In the genomic region with DNA sequence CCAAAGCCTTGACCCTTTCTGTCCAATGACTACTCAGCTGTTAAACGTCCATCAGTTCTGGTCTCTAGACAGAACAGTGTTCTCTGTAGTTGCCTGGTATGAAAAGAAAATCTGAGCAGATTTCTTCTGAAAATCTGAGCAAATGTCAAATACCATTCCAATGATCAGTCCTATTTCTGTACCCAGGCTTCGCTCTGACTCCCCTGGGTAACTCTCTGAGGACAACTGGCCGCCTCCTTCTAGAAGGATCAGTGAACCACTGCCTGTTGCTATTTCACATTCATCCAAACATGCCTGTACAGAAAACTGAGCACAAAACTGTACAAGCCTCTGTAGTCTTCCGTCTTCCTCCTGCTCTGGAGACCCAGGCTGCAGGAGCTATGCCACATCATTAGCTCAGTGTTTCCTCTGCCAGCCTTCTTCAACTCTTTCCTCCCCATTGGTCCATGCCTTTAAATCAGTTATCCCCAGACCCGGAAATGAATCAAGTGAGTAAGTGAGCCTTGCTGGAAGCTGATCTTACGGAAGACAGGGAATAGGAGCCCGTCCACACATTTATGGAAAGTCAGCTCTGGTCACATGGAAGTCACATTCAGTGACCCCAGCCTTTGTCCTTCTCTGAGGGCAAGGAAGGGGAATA, we compare ENCODE assay signal across 20 cellular contexts.
DNase-seq lines count a peak whose midpoint lies in the region; ATAC-seq and TF ChIP-seq lines count a peak whose summit lies in the region.
"Had no signal": no experiment of that assay in that cellular context is flagged by ENCODE, and none has a peak within 500 bp of the region (broad histone marks: within the 10 kb centered on the region; RNA-seq: fewer than 3 reads in every experiment).

No MANE protein-coding gene starts in this region.

- no peak overlapping the region for H3K27ac Mint-ChIP-seq in CD14-positive monocyte
- no peak overlapping the region for H3K27ac Mint-ChIP-seq in naive thymus-derived CD8-positive, alpha-beta T cell
- no peak overlapping the region for H3K27ac Mint-ChIP-seq in CD8-positive, alpha-beta memory T cell
- H3K27ac Mint-ChIP-seq: activated CD4-positive, alpha-beta memory T cell treated with anti-CD3 and anti-CD28 coated beads for 36 hours; activated naive CD8-positive, alpha-beta T cell treated with anti-CD3 and anti-CD28 coated beads, Interleukin-2, amount 10 ng/mL, durations not matched to agents 7 days and 5 days; natural killer cell treated with Interleukin-12 subunit alpha and Interleukin-12 subunit beta and Interleukin-15 and Interleukin-18, amount 100 ng/mL, for 72 hours; progenitor cell of endocrine pancreas had no signal

- H3K36me3 ChIP-seq in gastroesophageal sphincter (peaks cover 0 to 45% of the 10 kb centered on the region in 2 donors), skeletal muscle satellite cell (ENCODE audit: insufficient read depth, low read length) (peaks cover 14% of the 10 kb centered on the region), Karpas-422 (ENCODE audit: insufficient read depth, low read length) (no peaks in the 10 kb centered on the region)
- no peaks in the 10 kb centered on the region for H3K36me3 ChIP-seq in CD8-positive, alpha-beta memory T cell (ENCODE audit: insufficient read depth, low read length)
- H3K36me3 ChIP-seq: MG63 had no signal

- TF ChIP-seq CTCF in AG10803 (conservative IDR thresholded peaks at IDR 0.05; ENCODE audit: low read length) (no peak), gastroesophageal sphincter (IDR thresholded peaks at IDR 0.05) (no peak), CD14-positive monocyte (IDR thresholded peaks at IDR 0.05) (no peak)

- peak overlapping the region; percentile 67 for H3K4me2 ChIP-seq in skeletal muscle satellite cell (ENCODE audit: low read length)
- H3K4me2 ChIP-seq in Karpas-422 (ENCODE audit: low read depth, low read length, poor library complexity, severe bottlenecking): no peak overlapping the region

- peaks cover 14 to 81% (median 25%) of the 10 kb centered on the region in 3 donors for H3K4me1 ChIP-seq in gastroesophageal sphincter
- peaks cover 20% of the 10 kb centered on the region for H3K4me1 ChIP-seq in skeletal muscle satellite cell (ENCODE audit: control insufficient read depth, insufficient read depth, low read length)
- H3K4me1 ChIP-seq in Karpas-422 (ENCODE audit: low read length): no peaks in the 10 kb centered on the region
- no peaks in the 10 kb centered on the region for H3K4me1 ChIP-seq in CD8-positive, alpha-beta memory T cell (ENCODE audit: insufficient read depth, low read length)

- H3K9ac ChIP-seq in skeletal muscle satellite cell (ENCODE audit: low read depth, low read length) (peak overlapping the region; percentile 50), Karpas-422 (ENCODE audit: low read length) (no peak overlapping the region)

- WGBS in gastroesophageal sphincter (ENCODE audit: low coverage in 1 of 2), 2 donors: 48 to 82% methylated on average over 3 to 4 of the region's 7 CpGs

- CTCF ChIA-PET in CD8-positive, alpha-beta memory T cell (lab: Charles Lee): interaction anchor here (2.7 kb wide), 1 partner anchor 10 kb away, joined by 7 read pairs; no protein-coding TSS in a partner anchor

- H3K9me2 ChIP-seq in Karpas-422 (replicated peaks; ENCODE audit: insufficient read depth, low read length): no peaks in the 10 kb centered on the region

- POLR2A ChIA-PET in naive thymus-derived CD8-positive, alpha-beta T cell (lab: Charles Lee): no interaction called here
- POLR2A ChIA-PET in CD8-positive, alpha-beta memory T cell (lab: Charles Lee): no interaction called here

- no peak overlapping the region for H2AFZ ChIP-seq in Karpas-422 (ENCODE audit: low read length)

- no peak for TF ChIP-seq EP300 in gastroesophageal sphincter (IDR thresholded peaks at IDR 0.05)

- peaks cover 5 to 9% (median 7%) of the 10 kb centered on the region in 3 donors for H3K27me3 Mint-ChIP-seq in CD14-positive monocyte (ENCODE audit: low read depth in 3 of 3)
- H3K27me3 Mint-ChIP-seq in naive thymus-derived CD8-positive, alpha-beta T cell: peaks cover 9 to 43% (median 13%) of the 10 kb centered on the region in 5 donors
- peaks cover 7 to 18% of the 10 kb centered on the region in 2 donors for H3K27me3 Mint-ChIP-seq in CD8-positive, alpha-beta memory T cell

- H4K20me1 ChIP-seq in Karpas-422 (ENCODE audit: insufficient read depth, low read depth, low read length): no peaks in the 10 kb centered on the region

- H3K4me3 ChIP-seq in AG10803 (ENCODE audit: low read length): no peak overlapping the region
- H3K4me3 ChIP-seq in gastroesophageal sphincter: no peak overlapping the region
- peak overlapping the region; percentile 7 for H3K4me3 ChIP-seq in skeletal muscle satellite cell (ENCODE audit: low read length)
- H3K4me3 ChIP-seq in Karpas-422 (ENCODE audit: low read length): no peak overlapping the region
- no peak overlapping the region for H3K4me3 ChIP-seq in CD8-positive, alpha-beta memory T cell (ENCODE audit: low read length)
- H3K4me3 ChIP-seq: MG63 had no signal

- no peak for ATAC-seq in gastroesophageal sphincter
- no peak for ATAC-seq in naive thymus-derived CD8-positive, alpha-beta T cell
- ATAC-seq: activated T-cell treated with anti-CD3 and anti-CD28 coated beads, Interleukin-2, amount 50 U/mL, for 4 hours; natural killer cell treated with Interleukin-12 subunit alpha and Interleukin-12 subunit beta and Interleukin-15 and Interleukin-18, amount 100 ng/mL, for 72 hours had no signal

- H3K4me3 Mint-ChIP-seq in CD14-positive monocyte: no peak overlapping the region
- H3K4me3 Mint-ChIP-seq in naive thymus-derived CD8-positive, alpha-beta T cell: no peak overlapping the region
- no peak overlapping the region for H3K4me3 Mint-ChIP-seq in CD8-positive, alpha-beta memory T cell
- H3K4me3 Mint-ChIP-seq: activated CD4-positive, alpha-beta memory T cell treated with anti-CD3 and anti-CD28 coated beads for 36 hours; activated naive CD8-positive, alpha-beta T cell treated with anti-CD3 and anti-CD28 coated beads, Interleukin-2, amount 10 ng/mL, durations not matched to agents 7 days and 5 days; activated T-cell treated with anti-CD3 and anti-CD28 coated beads, Interleukin-2, amount 50 U/mL, for 4 hours; natural killer cell treated with Interleukin-12 subunit alpha and Interleukin-12 subunit beta and Interleukin-15 and Interleukin-18, amount 100 ng/mL, for 72 hours had no signal

- H3K9me3 Mint-ChIP-seq in CD14-positive monocyte: peaks cover 0 to 2% (median 0%) of the 10 kb centered on the region in 7 donors
- H3K9me3 Mint-ChIP-seq in naive thymus-derived CD8-positive, alpha-beta T cell: no peaks in the 10 kb centered on the region
- peaks cover 0 to 2% (median 0%) of the 10 kb centered on the region in 5 donors for H3K9me3 Mint-ChIP-seq in CD8-positive, alpha-beta memory T cell
- H3K9me3 Mint-ChIP-seq: activated CD4-positive, alpha-beta memory T cell treated with anti-CD3 and anti-CD28 coated beads for 36 hours; activated naive CD8-positive, alpha-beta T cell treated with anti-CD3 and anti-CD28 coated beads, Interleukin-2, amount 10 ng/mL, durations not matched to agents 7 days and 5 days; activated T-cell treated with anti-CD3 and anti-CD28 coated beads, Interleukin-2, amount 50 U/mL, for 4 hours; natural killer cell treated with Interleukin-12 subunit alpha and Interleukin-12 subunit beta and Interleukin-15 and Interleukin-18, amount 100 ng/mL, for 72 hours had no signal

- no peak for TF ChIP-seq POLR2A in gastroesophageal sphincter (IDR thresholded peaks at IDR 0.05)

- H3K27ac ChIP-seq in gastroesophageal sphincter: peak overlapping the region in 3 of 4 donors; percentile 66 to 82 (median 66)
- H3K27ac ChIP-seq in Karpas-422 (ENCODE audit: low read length): no peak overlapping the region
- H3K27ac ChIP-seq in CD8-positive, alpha-beta memory T cell (ENCODE audit: low read depth, low read length): no peak overlapping the region

- H3K4me1 Mint-ChIP-seq in CD14-positive monocyte: no peaks in the 10 kb centered on the region
- no peaks in the 10 kb centered on the region for H3K4me1 Mint-ChIP-seq in naive thymus-derived CD8-positive, alpha-beta T cell
- no peaks in the 10 kb centered on the region for H3K4me1 Mint-ChIP-seq in CD8-positive, alpha-beta memory T cell
- H3K4me1 Mint-ChIP-seq: activated naive CD8-positive, alpha-beta T cell treated with anti-CD3 and anti-CD28 coated beads, Interleukin-2, amount 10 ng/mL, durations not matched to agents 7 days and 5 days had no signal

- H3K27me3 ChIP-seq in gastroesophageal sphincter (no peaks in the 10 kb centered on the region), skeletal muscle satellite cell (ENCODE audit: control insufficient read depth, insufficient read depth, low read length) (no peaks in the 10 kb centered on the region), Karpas-422 (ENCODE audit: low read length) (no peaks in the 10 kb centered on the region)
- no peaks in the 10 kb centered on the region for H3K27me3 ChIP-seq in CD8-positive, alpha-beta memory T cell (ENCODE audit: insufficient read depth, low read length, poor library complexity, severe bottlenecking)
- H3K27me3 ChIP-seq: MG63 had no signal

- no peaks in the 10 kb centered on the region for H3K36me3 Mint-ChIP-seq in CD14-positive monocyte
- H3K36me3 Mint-ChIP-seq in naive thymus-derived CD8-positive, alpha-beta T cell: no peaks in the 10 kb centered on the region
- no peaks in the 10 kb centered on the region for H3K36me3 Mint-ChIP-seq in CD8-positive, alpha-beta memory T cell
- H3K36me3 Mint-ChIP-seq: activated CD4-positive, alpha-beta memory T cell treated with anti-CD3 and anti-CD28 coated beads for 36 hours; activated naive CD8-positive, alpha-beta T cell treated with anti-CD3 and anti-CD28 coated beads, Interleukin-2, amount 10 ng/mL, durations not matched to agents 7 days and 5 days; natural killer cell treated with Interleukin-12 subunit alpha and Interleukin-12 subunit beta and Interleukin-15 and Interleukin-18, amount 100 ng/mL, for 72 hours had no signal

- intact Hi-C loops in CD14-positive monocyte (cut with micrococcal nuclease): no loop called here

- H3K9me3 ChIP-seq in gastroesophageal sphincter: no peaks in the 10 kb centered on the region
- no peaks in the 10 kb centered on the region for H3K9me3 ChIP-seq in skeletal muscle satellite cell (replicated peaks; ENCODE audit: low read length)
- H3K9me3 ChIP-seq in Karpas-422 (ENCODE audit: low read length): no peaks in the 10 kb centered on the region
- H3K9me3 ChIP-seq in CD8-positive, alpha-beta memory T cell (ENCODE audit: low read length): no peaks in the 10 kb centered on the region
- H3K9me3 ChIP-seq: MG63 had no signal

- no peaks in the 10 kb centered on the region for H3K79me2 ChIP-seq in Karpas-422 (ENCODE audit: low read length)

- DNase-seq in AG10803 (ENCODE audit: low read depth): peak; percentile 71
- DNase-seq in astrocyte of the hippocampus (ENCODE audit: low read depth, low spot score): peak; percentile 42
- no peak for DNase-seq in CD14-positive monocyte (ENCODE audit: low spot score)
- DNase-seq in Karpas-422: no peak
- DNase-seq in naive thymus-derived CD8-positive, alpha-beta T cell: no peak
- DNase-seq in CD8-positive, alpha-beta memory T cell: no peak
- DNase-seq: activated CD4-positive, alpha-beta memory T cell treated with anti-CD3 and anti-CD28 coated beads for 36 hours; activated naive CD8-positive, alpha-beta T cell treated with anti-CD3 and anti-CD28 coated beads, Interleukin-2, amount 10 ng/mL, durations not matched to agents 7 days and 5 days; activated T-cell treated with anti-CD3 and anti-CD28 coated beads, Interleukin-2, amount 50 U/mL, for 4 hours; COR-L47; MG63; NCI-H187 treated with DMSO at 0.1 percent for 48 hours; NCI-H524; SHP77; stimulated activated naive CD4-positive, alpha-beta T cell; T-helper 1 cell had no signal

Comparison
In these comparisons a context has a peak if more than half of its experiments do, and no peak if none do; other contexts are left out.
1. DNase-seq: peak in AG10803 (single experiment) and astrocyte of the hippocampus (single experiment); none in CD14-positive monocyte (single experiment), Karpas-422 (single experiment), naive thymus-derived CD8-positive, alpha-beta T cell (0 of 10) and CD8-positive, alpha-beta memory T cell (0 of 5).
2. H3K27ac ChIP-seq: peak in gastroesophageal sphincter (3 of 4); none in Karpas-422 (single experiment) and CD8-positive, alpha-beta memory T cell (single experiment).